In genomic region chr9:124222918-124223720, GRCh38 we compare ENCODE assay signal across 1 cellular context.
TF ChIP-seq lines count a peak whose summit lies in the region.

No MANE protein-coding gene starts in this region.

TF ChIP-seq in HepG2, 621 proteins besides CTCF, POLR2A, EP300 and RAD21 (continued from another document and continues in another):
- TF ChIP-seq ARID4A (CRISPR knock-in tag; IDR thresholded peaks at IDR 0.05; ENCODE audit: borderline replicate concordance): peak; percentile 86
- TF ChIP-seq ZNF205 (CRISPR knock-in tag; IDR thresholded peaks at IDR 0.05): peak; percentile 89
- TF ChIP-seq ZNF331 (CRISPR knock-in tag; IDR thresholded peaks at IDR 0.05): peak; percentile 95
- TF ChIP-seq PRMT3 (CRISPR knock-in tag; IDR thresholded peaks at IDR 0.05; ENCODE audit: borderline replicate concordance, low read depth): 0 out of 2 replicates have a peak, but pooled peaks have one; percentile 77
- no peak for TF ChIP-seq TERF1 (CRISPR knock-in tag; IDR thresholded peaks at IDR 0.05)
- peak; percentile 98 for TF ChIP-seq CHD4 (IDR thresholded peaks at IDR 0.05; ENCODE audit: borderline replicate concordance, low read length)
- no peak for TF ChIP-seq ZFAT (CRISPR knock-in tag; conservative IDR thresholded peaks at IDR 0.05)
- peak; percentile 66; the same call in 1 of the 2 replicates for TF ChIP-seq HHEX (CRISPR knock-in tag; IDR thresholded peaks at IDR 0.05)
- no peak for TF ChIP-seq ZFP36 (IDR thresholded peaks at IDR 0.05; ENCODE audit: borderline replicate concordance, low read depth, low read length, partially characterized antibody)
- no peak for TF ChIP-seq NFYC (CRISPR knock-in tag; IDR thresholded peaks at IDR 0.05)
- no peak for TF ChIP-seq ZNF10 (CRISPR knock-in tag; IDR thresholded peaks at IDR 0.05; ENCODE audit: borderline replicate concordance, low read depth)
- TF ChIP-seq TFDP1 (CRISPR knock-in tag; IDR thresholded peaks at IDR 0.05; ENCODE audit: borderline replicate concordance): peak; percentile 17; the same call in 1 of the 2 replicates
- peak; percentile 54; the same call in 1 of the 2 replicates for TF ChIP-seq KLF11 (CRISPR knock-in tag; IDR thresholded peaks at IDR 0.05)
- no peak for TF ChIP-seq ZSCAN12 (CRISPR knock-in tag; IDR thresholded peaks at IDR 0.05)
- TF ChIP-seq NPAS2 (CRISPR knock-in tag; IDR thresholded peaks at IDR 0.05; ENCODE audit: borderline replicate concordance): no peak
- no peak for TF ChIP-seq CENPX (CRISPR knock-in tag; IDR thresholded peaks at IDR 0.05)
- TF ChIP-seq BRCA1 (CRISPR knock-in tag; IDR thresholded peaks at IDR 0.05): no peak
- TF ChIP-seq U2AF1 (optimal IDR thresholded peaks at IDR 0.05; ENCODE audit: low read depth, low read length): no peak
- TF ChIP-seq NCOA2 (CRISPR knock-in tag; IDR thresholded peaks at IDR 0.05): peak; percentile 94
- TF ChIP-seq ATF6 (CRISPR knock-in tag; conservative IDR thresholded peaks at IDR 0.05): no peak
- TF ChIP-seq MAFF (IDR thresholded peaks at IDR 0.05; ENCODE audit: low read depth, low read length): no peak
- TF ChIP-seq PAXIP1 (CRISPR knock-in tag; conservative IDR thresholded peaks at IDR 0.05): peak; percentile 99
- peak; percentile 54; the same call in 1 of the 2 replicates for TF ChIP-seq ZNF101 (CRISPR knock-in tag; IDR thresholded peaks at IDR 0.05; ENCODE audit: borderline replicate concordance, low read depth)
- TF ChIP-seq ZNF605 (CRISPR knock-in tag; IDR thresholded peaks at IDR 0.05): peak; percentile 86
- TF ChIP-seq ETV6 (CRISPR knock-in tag; conservative IDR thresholded peaks at IDR 0.05): no peak
- 0 out of 2 replicates have a peak, but pooled peaks have one; percentile 36 for TF ChIP-seq POLR2G (IDR thresholded peaks at IDR 0.05; ENCODE audit: low read depth, low read length)
- TF ChIP-seq TCF7L2 (IDR thresholded peaks at IDR 0.05; ENCODE audit: low read depth, low read length): no peak
- no peak for TF ChIP-seq GLMP (CRISPR knock-in tag; IDR thresholded peaks at IDR 0.05; ENCODE audit: borderline replicate concordance)
- no peak for TF ChIP-seq SCMH1 (CRISPR knock-in tag; IDR thresholded peaks at IDR 0.05; ENCODE audit: borderline replicate concordance)
- peak; percentile 60 for TF ChIP-seq THAP11 (CRISPR knock-in tag; IDR thresholded peaks at IDR 0.05)
- TF ChIP-seq ZNF501 (CRISPR knock-in tag; IDR thresholded peaks at IDR 0.05): peak; percentile 51; the same call in 1 of the 2 replicates
- TF ChIP-seq SRF (IDR thresholded peaks at IDR 0.05; ENCODE audit: low read depth, low read length): no peak
- peak; percentile 93; the same call in 1 of the 2 replicates for TF ChIP-seq ZNF788 (CRISPR knock-in tag; IDR thresholded peaks at IDR 0.05; ENCODE audit: borderline replicate concordance)
- TF ChIP-seq NKX3-1 (CRISPR knock-in tag; IDR thresholded peaks at IDR 0.05): no peak
- TF ChIP-seq ZNF772 (CRISPR knock-in tag; IDR thresholded peaks at IDR 0.05): peak; percentile 88; the same call in 1 of the 2 replicates
- TF ChIP-seq ZNF619 (CRISPR knock-in tag; IDR thresholded peaks at IDR 0.05): no peak
- peak; percentile 74; the same call in 1 of the 2 replicates for TF ChIP-seq NR0B2 (CRISPR knock-in tag; IDR thresholded peaks at IDR 0.05)
- TF ChIP-seq SALL2 (CRISPR knock-in tag; IDR thresholded peaks at IDR 0.05): no peak; the same call in 1 of the 2 replicates
- no peak; the same call in 1 of the 2 replicates for TF ChIP-seq JUNB (CRISPR knock-in tag; IDR thresholded peaks at IDR 0.05; ENCODE audit: borderline replicate concordance)
- no peak for TF ChIP-seq ZMAT5 (CRISPR knock-in tag; IDR thresholded peaks at IDR 0.05; ENCODE audit: borderline replicate concordance, low read depth)
- TF ChIP-seq SKIL (CRISPR knock-in tag; IDR thresholded peaks at IDR 0.05; ENCODE audit: borderline replicate concordance): peak; percentile 57; the same call in 1 of the 2 replicates
- TF ChIP-seq ZNF275 (CRISPR knock-in tag; IDR thresholded peaks at IDR 0.05; ENCODE audit: borderline replicate concordance): 0 out of 2 replicates have a peak, but pooled peaks have one; percentile 6
- no peak for TF ChIP-seq DNMT1 (CRISPR knock-in tag; IDR thresholded peaks at IDR 0.05)
- TF ChIP-seq MAX (IDR thresholded peaks at IDR 0.05): peak; percentile 76
- TF ChIP-seq HOXA7 (CRISPR knock-in tag; IDR thresholded peaks at IDR 0.05): no peak
- peak; percentile 96 for TF ChIP-seq SOX5 (CRISPR knock-in tag; IDR thresholded peaks at IDR 0.05; ENCODE audit: borderline replicate concordance)
- TF ChIP-seq ZNF138 (CRISPR knock-in tag; IDR thresholded peaks at IDR 0.05; ENCODE audit: low read depth): no peak
- TF ChIP-seq ZSCAN31 (CRISPR knock-in tag; IDR thresholded peaks at IDR 0.05; ENCODE audit: low read depth): peak; percentile 37; the same call in 1 of the 2 replicates
- 0 out of 2 replicates have a peak, but pooled peaks have one; percentile 29 for TF ChIP-seq KLF13 (CRISPR knock-in tag; IDR thresholded peaks at IDR 0.05)
